22 cellular contexts compared by ENCODE assay signal in the genomic region with DNA sequence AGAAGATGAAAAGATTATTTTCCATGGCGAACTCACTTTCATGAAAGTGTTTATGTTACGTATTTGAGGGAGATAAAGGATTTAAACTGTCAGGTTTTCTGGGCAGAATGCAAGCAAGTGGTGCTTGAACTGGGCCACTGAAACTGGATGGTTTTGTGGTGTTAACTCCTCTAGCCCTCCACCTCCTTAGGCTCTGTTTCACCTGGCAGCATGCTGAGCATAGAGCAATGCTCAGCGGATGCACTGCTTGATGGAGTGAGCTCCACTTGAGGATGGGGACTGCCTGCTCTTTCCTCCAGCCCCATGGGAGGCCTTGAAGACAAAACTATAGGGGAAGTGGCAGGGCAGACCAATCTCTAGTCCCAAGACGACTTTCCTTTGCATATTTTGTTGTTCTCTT.
"Had no signal": no experiment of that assay in that cellular context is flagged by ENCODE, and none has a peak within 500 bp of the region (broad histone marks: within the 10 kb centered on the region; RNA-seq: fewer than 3 reads in every experiment).

No MANE protein-coding gene starts in this region.

- H3K27me3 ChIP-seq: MG63, SJSA1 had no signal

- DNase-seq: Karpas-422, KG1, MG63, NCI-H1092, NCI-H1105 treated with DMSO at 0.1 percent for 48 hours, NCI-H1417 treated with DMSO at 0.1 percent for 48 hours, NCI-H146, NCI-H1694 treated with DMSO at 0.1 percent for 48 hours, NCI-H1930, NCI-H2081, NCI-H2107, NCI-H2171 treated with DMSO at 0.1 percent for 48 hours, NCI-H345, NCI-H446 treated with DMSO at 0.1 percent for 48 hours, NCI-H510A treated with DMSO at 0.1 percent for 48 hours, NCI-H526, NCI-H748 treated with DMSO at 0.1 percent for 48 hours, Right ventricle myocardium superior, RPMI8226, SIG-M5 had no signal

- H3K9me3 ChIP-seq: MG63, SJSA1 had no signal

- H3K27ac ChIP-seq: SJSA1, SK-N-MC had no signal

- H3K4me3 ChIP-seq: MG63, SJSA1, SK-N-MC had no signal

- H3K36me3 ChIP-seq: MG63, SJSA1 had no signal
